26 cellular contexts compared by ENCODE assay signal in the genomic region with DNA sequence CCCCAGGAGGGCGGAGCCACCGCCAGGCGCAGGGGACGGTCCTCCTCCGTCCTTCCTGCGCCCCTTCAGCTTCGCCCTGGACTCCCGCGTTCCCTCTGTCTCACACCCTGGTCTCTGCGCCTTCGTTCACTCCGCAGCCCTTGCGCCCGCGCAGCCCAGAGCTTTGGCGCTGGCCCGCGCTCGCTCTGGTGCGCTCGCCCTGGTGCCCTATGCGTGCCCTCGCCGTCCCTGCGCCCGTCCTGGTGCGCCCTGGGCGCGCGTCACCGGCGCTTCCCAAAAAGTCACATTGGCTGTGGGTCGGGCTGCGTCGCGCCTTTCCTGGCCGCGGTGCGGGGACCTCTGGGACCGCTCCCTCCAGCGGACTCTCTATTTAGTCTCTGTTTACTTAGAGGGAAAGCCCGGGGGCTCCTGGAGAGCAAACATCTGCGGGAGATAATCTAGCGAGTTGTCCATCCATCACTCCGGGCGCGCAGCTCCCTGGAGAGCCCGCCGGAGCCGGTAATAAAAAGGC.
DNase-seq lines count a peak whose midpoint lies in the region; ATAC-seq and TF ChIP-seq lines count a peak whose summit lies in the region.
"Had no signal": no experiment of that assay in that cellular context is flagged by ENCODE, and none has a peak within 500 bp of the region (broad histone marks: within the 10 kb centered on the region; RNA-seq: fewer than 3 reads in every experiment).

No MANE protein-coding gene starts in this region.

- TF ChIP-seq CTCF in body of pancreas (IDR thresholded peaks at IDR 0.05) (no peak), testis (IDR thresholded peaks at IDR 0.05) (no peak), BE2C (IDR thresholded peaks at IDR 0.05; ENCODE audit: low read depth, low read length) (no peak)

- no peaks in the 10 kb centered on the region for H3K36me3 ChIP-seq in body of pancreas (replicated peaks in 1 of 2; ENCODE audit: insufficient read depth in 1 of 2, low read depth in 2 of 2)
- H3K36me3 ChIP-seq in testis (ENCODE audit: low read depth, missing control alignments): no peaks in the 10 kb centered on the region
- H3K36me3 ChIP-seq in BE2C: no peaks in the 10 kb centered on the region
- H3K36me3 ChIP-seq: brain microvascular endothelial cell, esophagus squamous epithelium, SJCRH30 had no signal

- intact Hi-C loops in body of pancreas (cut with DNase I): no loop called here
- intact Hi-C loops in testis (cut with DNase I; ENCODE audit: low total_unique reads): no loop called here

- H3K9me3 ChIP-seq in body of pancreas: no peaks in the 10 kb centered on the region
- no peaks in the 10 kb centered on the region for H3K9me3 ChIP-seq in testis
- H3K9me3 ChIP-seq in BE2C: no peaks in the 10 kb centered on the region
- H3K9me3 ChIP-seq: esophagus squamous epithelium, SJCRH30 had no signal

- peak; percentile 4 for DNase-seq in stimulated activated CD4-positive, alpha-beta T cell treated with anti-CD3 and anti-CD28 coated beads, Interleukin-15, amount 100 ng/mL, for 24 hours
- DNase-seq in stimulated activated CD4-positive, alpha-beta T cell treated with anti-CD3 and anti-CD28 coated beads, Interleukin-4, amount 100 ng/mL, for 1 hour: no peak
- DNase-seq in body of pancreas: no peak
- DNase-seq in iPS-NIHi7 (ENCODE audit: extremely low spot score): peak; percentile 64
- no peak for DNase-seq in testis
- no peak for DNase-seq in HCEC 1CT
- no peak for DNase-seq in BE2C
- DNase-seq: activated CD4-positive, CD25-positive, alpha-beta regulatory T cell treated with anti-CD3 and anti-CD28 coated beads, Interleukin-2, amount 50 U/mL, for 72 hours; activated CD8-positive, alpha-beta T cell treated with anti-CD3 and anti-CD28 coated beads, Interleukin-2, amount 10 ng/mL, durations not matched to agents 7 days and 5 days; activated gamma-delta T cell treated with Interleukin-2 at 50 U/mL for 16 hours; activated naive CD8-positive, alpha-beta T cell treated with anti-CD3 and anti-CD28 coated beads, Interleukin-2, amount 50 U/mL, for 24 hours; activated T-cell treated with anti-CD3 and anti-CD28 coated beads for 4 hours; brain microvascular endothelial cell; effector memory CD8-positive, alpha-beta T cell; esophagus squamous epithelium; GF-D8; NCI-H1694 treated with DMSO at 0.1 percent for 48 hours; NCI-H2171 treated with DMSO at 0.1 percent for 48 hours; NCI-H526; occipital lobe; SJCRH30; stimulated activated CD4-positive, alpha-beta T cell treated with anti-CD3 and anti-CD28 coated beads, Interleukin-4, amount 100 ng/mL, for 4 hours; stimulated activated naive CD4-positive, alpha-beta T cell; T-cell had no signal

- peak overlapping the region in 3 of 4 donors; percentile 70 to 82 (median 77) for H3K27ac ChIP-seq in body of pancreas
- H3K27ac ChIP-seq in testis: peak overlapping the region; percentile 24 to 55
- H3K27ac ChIP-seq: brain microvascular endothelial cell, esophagus squamous epithelium, KMS-11, SJCRH30 had no signal

- 52 to 90% methylated on average over 49 to 50 of the region's 50 CpGs for WGBS in body of pancreas, 2 donors
- 4 to 5% methylated on average over 38 to 49 of the region's 50 CpGs for WGBS in testis, 2 donors

- H3K4me1 ChIP-seq in body of pancreas: peaks cover 51% of the 10 kb centered on the region
- no peaks in the 10 kb centered on the region for H3K4me1 ChIP-seq in testis
- no peaks in the 10 kb centered on the region for H3K4me1 ChIP-seq in BE2C

- no peak overlapping the region for H3K4me3 ChIP-seq in body of pancreas
- peak overlapping the region; percentile 21 to 25 for H3K4me3 ChIP-seq in testis
- H3K4me3 ChIP-seq in BE2C (ENCODE audit: low read depth, low read length): no peak overlapping the region
- H3K4me3 ChIP-seq: SJCRH30 had no signal

- H3K27me3 ChIP-seq in body of pancreas (no peaks in the 10 kb centered on the region), testis (no peaks in the 10 kb centered on the region), BE2C (peaks cover 17% of the 10 kb centered on the region)

- no peak for ATAC-seq in body of pancreas
- ATAC-seq in HG02571 (IDR thresholded peaks at IDR 0.05; ENCODE audit: unreplicated experiment): no peak
- ATAC-seq: activated CD8-positive, alpha-beta T cell treated with anti-CD3 and anti-CD28 coated beads, Interleukin-2, amount 10 ng/mL, durations not matched to agents 7 days and 5 days; activated naive CD8-positive, alpha-beta T cell treated with anti-CD3 and anti-CD28 coated beads, Interleukin-2, amount 50 U/mL, for 24 hours; effector memory CD8-positive, alpha-beta T cell; T-cell had no signal

- TF ChIP-seq POLR2A in body of pancreas (IDR thresholded peaks at IDR 0.05) (no peak), testis (IDR thresholded peaks at IDR 0.05) (no peak)

Comparison
In these comparisons a context has a peak if more than half of its experiments do, and no peak if none do; other contexts are left out.
1. DNase-seq: peak in stimulated activated CD4-positive, alpha-beta T cell treated with anti-CD3 and anti-CD28 coated beads, Interleukin-15, amount 100 ng/mL, for 24 hours (single experiment) and iPS-NIHi7 (single experiment); none in stimulated activated CD4-positive, alpha-beta T cell treated with anti-CD3 and anti-CD28 coated beads, Interleukin-4, amount 100 ng/mL, for 1 hour (single experiment), body of pancreas (0 of 4), testis (single experiment), HCEC 1CT (single experiment) and BE2C (single experiment).
2. H3K4me3 ChIP-seq: peak in testis (2 of 2); none in body of pancreas (0 of 2) and BE2C (single experiment).